ENCODE assay signal across 2 cellular contexts in the genomic region with DNA sequence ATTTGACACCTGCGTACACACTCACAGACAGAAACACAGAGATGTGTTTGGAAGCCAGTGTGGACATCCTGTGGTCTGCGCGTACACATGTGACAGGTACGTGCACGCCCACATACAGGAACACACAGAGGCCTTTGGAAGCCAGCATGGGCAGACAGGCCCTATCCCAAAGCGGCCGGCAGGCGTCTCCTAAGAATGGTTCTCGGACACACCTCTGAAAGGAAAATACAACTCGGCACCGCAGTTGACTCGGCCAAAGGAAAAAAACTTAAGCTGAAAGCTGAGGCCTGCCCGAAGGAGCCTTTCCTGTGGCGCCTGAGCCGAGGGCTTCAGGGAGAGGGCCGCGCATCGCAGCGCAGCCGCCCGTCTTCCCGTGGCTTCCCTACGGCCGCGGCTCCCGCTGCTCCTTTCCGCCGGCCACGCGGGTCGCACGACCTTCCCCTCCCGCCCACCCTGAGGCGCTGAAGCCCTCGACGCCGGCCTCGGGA.
TF ChIP-seq lines count a peak whose summit lies in the region.

No MANE protein-coding gene starts in this region.

TF ChIP-seq in IMR-90, 13 proteins besides CTCF, POLR2A, EP300 and RAD21:
- TF ChIP-seq MXI1 (IDR thresholded peaks at IDR 0.05; ENCODE audit: borderline replicate concordance, low read depth, low read length): peak; percentile 52; the same call in 1 of the 2 replicates
- no peak for TF ChIP-seq RCOR1 (IDR thresholded peaks at IDR 0.05; ENCODE audit: insufficient replicate concordance, low read length)
- TF ChIP-seq, protein P1, sequence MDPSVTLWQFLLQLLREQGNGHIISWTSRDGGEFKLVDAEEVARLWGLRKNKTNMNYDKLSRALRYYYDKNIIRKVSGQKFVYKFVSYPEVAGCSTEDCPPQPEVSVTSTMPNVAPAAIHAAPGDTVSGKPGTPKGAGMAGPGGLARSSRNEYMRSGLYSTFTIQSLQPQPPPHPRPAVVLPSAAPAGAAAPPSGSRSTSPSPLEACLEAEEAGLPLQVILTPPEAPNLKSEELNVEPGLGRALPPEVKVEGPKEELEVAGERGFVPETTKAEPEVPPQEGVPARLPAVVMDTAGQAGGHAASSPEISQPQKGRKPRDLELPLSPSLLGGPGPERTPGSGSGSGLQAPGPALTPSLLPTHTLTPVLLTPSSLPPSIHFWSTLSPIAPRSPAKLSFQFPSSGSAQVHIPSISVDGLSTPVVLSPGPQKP (IDR thresholded peaks at IDR 0.05; ENCODE audit: borderline replicate concordance, low read depth, low read length): no peak
- TF ChIP-seq, protein P2, sequence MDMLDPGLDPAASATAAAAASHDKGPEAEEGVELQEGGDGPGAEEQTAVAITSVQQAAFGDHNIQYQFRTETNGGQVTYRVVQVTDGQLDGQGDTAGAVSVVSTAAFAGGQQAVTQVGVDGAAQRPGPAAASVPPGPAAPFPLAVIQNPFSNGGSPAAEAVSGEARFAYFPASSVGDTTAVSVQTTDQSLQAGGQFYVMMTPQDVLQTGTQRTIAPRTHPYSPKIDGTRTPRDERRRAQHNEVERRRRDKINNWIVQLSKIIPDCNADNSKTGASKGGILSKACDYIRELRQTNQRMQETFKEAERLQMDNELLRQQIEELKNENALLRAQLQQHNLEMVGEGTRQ (IDR thresholded peaks at IDR 0.05; ENCODE audit: low read depth, low read length): 0 out of 2 replicates have a peak, but pooled peaks have one; percentile 26

TF ChIP-seq in SK-N-SH, 30 proteins besides CTCF, POLR2A, EP300 and RAD21:
- TF ChIP-seq GABPA (IDR thresholded peaks at IDR 0.05; ENCODE audit: low read depth): no peak
- TF ChIP-seq SIN3A (IDR thresholded peaks at IDR 0.05; ENCODE audit: borderline replicate concordance, low read depth, low read length): 0 out of 2 replicates have a peak, but pooled peaks have one; percentile 90
- peak; percentile 93 for TF ChIP-seq MXI1 (IDR thresholded peaks at IDR 0.05; ENCODE audit: low read depth, low read length)
- TF ChIP-seq, protein P3, sequence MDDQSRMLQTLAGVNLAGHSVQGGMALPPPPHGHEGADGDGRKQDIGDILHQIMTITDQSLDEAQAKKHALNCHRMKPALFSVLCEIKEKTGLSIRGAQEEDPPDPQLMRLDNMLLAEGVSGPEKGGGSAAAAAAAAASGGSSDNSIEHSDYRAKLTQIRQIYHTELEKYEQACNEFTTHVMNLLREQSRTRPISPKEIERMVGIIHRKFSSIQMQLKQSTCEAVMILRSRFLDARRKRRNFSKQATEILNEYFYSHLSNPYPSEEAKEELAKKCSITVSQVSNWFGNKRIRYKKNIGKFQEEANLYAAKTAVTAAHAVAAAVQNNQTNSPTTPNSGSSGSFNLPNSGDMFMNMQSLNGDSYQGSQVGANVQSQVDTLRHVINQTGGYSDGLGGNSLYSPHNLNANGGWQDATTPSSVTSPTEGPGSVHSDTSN (IDR thresholded peaks at IDR 0.05): no peak
- peak; percentile 80 for TF ChIP-seq MAX (IDR thresholded peaks at IDR 0.05; ENCODE audit: low read depth)
- peak; percentile 48; the same call in 1 of the 2 replicates for TF ChIP-seq SMC3 (IDR thresholded peaks at IDR 0.05; ENCODE audit: low read depth, low read length)
